Comparison of ENCODE assay signal across 1 cellular context in genomic region chr3:48663489-48664312, GRCh38.
TF ChIP-seq lines count a peak whose summit lies in the region.

No MANE protein-coding gene starts in this region.

TF ChIP-seq in HepG2, 621 proteins besides CTCF, POLR2A, EP300 and RAD21 (continued from another document and continues in another):
- no peak for TF ChIP-seq ZUFSP (CRISPR knock-in tag; IDR thresholded peaks at IDR 0.05; ENCODE audit: borderline replicate concordance)
- peak; percentile 73; the same call in 1 of the 2 replicates for TF ChIP-seq ZNF414 (CRISPR knock-in tag; IDR thresholded peaks at IDR 0.05)
- TF ChIP-seq USF2 (IDR thresholded peaks at IDR 0.05; ENCODE audit: low read depth, low read length) = no peak
- TF ChIP-seq USF2 (CRISPR knock-in tag; IDR thresholded peaks at IDR 0.05; ENCODE audit: borderline replicate concordance) = peak; percentile 63
- TF ChIP-seq ARID5B (CRISPR knock-in tag; IDR thresholded peaks at IDR 0.05) = peak; percentile 44
- TF ChIP-seq ATAD3A (CRISPR knock-in tag; IDR thresholded peaks at IDR 0.05) = no peak; the same call in 1 of the 2 replicates
- peak; percentile 83 for TF ChIP-seq MXD4 (CRISPR knock-in tag; IDR thresholded peaks at IDR 0.05)
- TF ChIP-seq PAX8 (CRISPR knock-in tag; IDR thresholded peaks at IDR 0.05; ENCODE audit: borderline replicate concordance) = no peak
- no peak for TF ChIP-seq AKNA (CRISPR knock-in tag; IDR thresholded peaks at IDR 0.05; ENCODE audit: borderline replicate concordance)
- no peak; the same call in 1 of the 2 replicates for TF ChIP-seq TEF (CRISPR knock-in tag; IDR thresholded peaks at IDR 0.05)
- TF ChIP-seq PHB2 (IDR thresholded peaks at IDR 0.05; ENCODE audit: partially characterized antibody) = no peak
- TF ChIP-seq POGK (CRISPR knock-in tag; conservative IDR thresholded peaks at IDR 0.05) = peak; percentile 74; the same call in 1 of the 2 replicates
- TF ChIP-seq AGO2 (optimal IDR thresholded peaks at IDR 0.05; ENCODE audit: low read depth, low read length) = peak; percentile 99
- TF ChIP-seq MLXIP (CRISPR knock-in tag; IDR thresholded peaks at IDR 0.05; ENCODE audit: borderline replicate concordance) = peak; percentile 71; the same call in 1 of the 2 replicates
- TF ChIP-seq GTF3A (CRISPR knock-in tag; conservative IDR thresholded peaks at IDR 0.05) = no peak
- TF ChIP-seq NCOA5 (CRISPR knock-in tag; IDR thresholded peaks at IDR 0.05) = no peak
- no peak for TF ChIP-seq NR3C1 (CRISPR knock-in tag; IDR thresholded peaks at IDR 0.05)
- TF ChIP-seq ZNF615 (CRISPR knock-in tag; IDR thresholded peaks at IDR 0.05; ENCODE audit: borderline replicate concordance) = 0 out of 2 replicates have a peak, but pooled peaks have one; percentile 67
- TF ChIP-seq ZNF510 (CRISPR knock-in tag; IDR thresholded peaks at IDR 0.05; ENCODE audit: low read depth) = 0 out of 2 replicates have a peak, but pooled peaks have one; percentile 18
- peak; percentile 80; the same call in 1 of the 2 replicates for TF ChIP-seq MIER2 (CRISPR knock-in tag; IDR thresholded peaks at IDR 0.05)
- peak; percentile 95 for TF ChIP-seq ZNF878 (CRISPR knock-in tag; IDR thresholded peaks at IDR 0.05)
- no peak for TF ChIP-seq RELA (CRISPR knock-in tag; IDR thresholded peaks at IDR 0.05)
- no peak for TF ChIP-seq ZNF24 (IDR thresholded peaks at IDR 0.05)
- no peak for TF ChIP-seq U2AF2 (IDR thresholded peaks at IDR 0.05; ENCODE audit: low read depth, low read length)
- TF ChIP-seq MED13 (CRISPR knock-in tag; IDR thresholded peaks at IDR 0.05) = no peak
- peak; percentile 55; the same call in 1 of the 2 replicates for TF ChIP-seq JUND (CRISPR knock-in tag; IDR thresholded peaks at IDR 0.05)
- TF ChIP-seq ZNF75D (CRISPR knock-in tag; IDR thresholded peaks at IDR 0.05; ENCODE audit: borderline replicate concordance) = no peak
- no peak for TF ChIP-seq PRPF4 (IDR thresholded peaks at IDR 0.05; ENCODE audit: low read depth, low read length, poor library complexity, severe bottlenecking)
- TF ChIP-seq FOSL2 (CRISPR knock-in tag; IDR thresholded peaks at IDR 0.05) = peak; percentile 60; the same call in 1 of the 2 replicates
- TF ChIP-seq CERS6 (CRISPR knock-in tag; IDR thresholded peaks at IDR 0.05) = no peak
- no peak for TF ChIP-seq NFIC (IDR thresholded peaks at IDR 0.05; ENCODE audit: low read length)
